In genomic region chr22:50627452-50627913, GRCh38 we compare ENCODE assay signal across 8 cellular contexts. TPM values are rescaled to one million over a fixed set of nuclear protein-coding genes. Genes with fewer than 3 reads are reported as not detected.
DNase-seq lines count a peak whose midpoint lies in the region; ATAC-seq, FAIRE-seq and TF ChIP-seq lines count a peak whose summit lies in the region.

No MANE protein-coding gene starts in this region.

- in situ Hi-C loops in Panc1 (cut with HindIII; ENCODE audit: low pct_unique_long_range_greater_than_20kb, low sequenced_read_pairs), result no loop called here

- peak overlapping the region; percentile 77 for H3K9ac ChIP-seq in mucosa of stomach (ENCODE audit: low read length)

- H3K27me3 ChIP-seq in BE2C (peaks cover 4% of the 10 kb centered on the region), Panc1 (ENCODE audit: control insufficient read depth, insufficient read depth, low read length) (no peaks in the 10 kb centered on the region), dorsolateral prefrontal cortex (no peaks in the 10 kb centered on the region), mucosa of stomach (ENCODE audit: control insufficient read depth, insufficient read depth, low read length) (no peaks in the 10 kb centered on the region)

- DNase-seq in BE2C (peak; percentile 33), Panc1 (ENCODE audit: low read depth, low spot score) (no peak), dorsolateral prefrontal cortex (no peak), NCI-H345 (lab: John Stamatoyannopoulos, UW) (no peak), GM12892 (ENCODE audit: insufficient read length) (no peak)

- peak; percentile 9 for ATAC-seq in GM21526 (IDR thresholded peaks at IDR 0.05; ENCODE audit: low FRiP score, unreplicated experiment)
- peak; percentile 68 for ATAC-seq in Panc1
- ATAC-seq in HG02623 (IDR thresholded peaks at IDR 0.05; ENCODE audit: unreplicated experiment), result no peak

- TF ChIP-seq CTCF in BE2C (IDR thresholded peaks at IDR 0.05; ENCODE audit: low read depth, low read length) (no peak), Panc1 (IDR thresholded peaks at IDR 0.05) (no peak), dorsolateral prefrontal cortex (IDR thresholded peaks at IDR 0.05 in 54 of 56, conservative IDR thresholded peaks at IDR 0.05 in 2 of 56; ENCODE audit: low read depth in 1 of 56, partially characterized antibody in 56 of 56) (no peak)

- TSS peak; percentile 90 for BruUV-seq in Panc1 (replicated peaks; lab: Mats Ljungman, UMichigan)

- H3K9me3 ChIP-seq in BE2C (no peaks in the 10 kb centered on the region), Panc1 (ENCODE audit: control insufficient read depth, insufficient read depth, low read depth, low read length) (no peaks in the 10 kb centered on the region), mucosa of stomach (ENCODE audit: control insufficient read depth, low read length) (no peaks in the 10 kb centered on the region)

- H3K4me3 ChIP-seq in BE2C (ENCODE audit: low read depth, low read length) (peak overlapping the region; percentile 78), Panc1 (ENCODE audit: low read depth in 2 of 2, low read length in 2 of 2) (peak overlapping the region; percentile 82 to 85), dorsolateral prefrontal cortex (peak overlapping the region; percentile 68 to 99 (median 89)), mucosa of stomach (ENCODE audit: low read length) (peak overlapping the region; percentile 72)

- no peaks in the 10 kb centered on the region for H3K4me1 ChIP-seq in BE2C
- peaks cover under 1% of the 10 kb centered on the region; the same call in 1 of the 2 replicates for H3K4me1 ChIP-seq in Panc1 (ENCODE audit: control insufficient read depth, insufficient read depth, low read length)
- peaks cover 20% of the 10 kb centered on the region for H3K4me1 ChIP-seq in mucosa of stomach (ENCODE audit: control insufficient read depth, insufficient read depth, low read length)

- POLR2A ChIA-PET in Panc1 (lab: Charles Lee), result no interaction called here

- intact Hi-C loops in Panc1 (cut with micrococcal nuclease; ENCODE audit: unreplicated experiment) (no loop called here), dorsolateral prefrontal cortex (cut with DNase I) (loop anchor here in 1 of 2 donors (5.0 kb wide), 1 partner anchor 70 kb away; no protein-coding TSS in a partner anchor)

- CTCF ChIA-PET in Panc1 (lab: Charles Lee), result interaction anchor here (0.7 to 0.8 kb wide), 2 partner anchors 64 kb away, joined by 3 to 4 read pairs; no protein-coding TSS in a partner anchor

- TF ChIP-seq POLR2A in GM12892 (IDR thresholded peaks at IDR 0.05; ENCODE audit: low read depth, low read length), result no peak

- H3K36me3 ChIP-seq in BE2C (no peaks in the 10 kb centered on the region), Panc1 (ENCODE audit: control insufficient read depth, insufficient read depth, low read length) (no peaks in the 10 kb centered on the region; the same call in 1 of the 2 replicates), mucosa of stomach (ENCODE audit: control insufficient read depth, insufficient read depth, low read length) (no peaks in the 10 kb centered on the region)

- FAIRE-seq in GM12892 (lab: Jason Lieb, UNC), result no peak

- peak overlapping the region; percentile 81 for H3K27ac ChIP-seq in Panc1 (ENCODE audit: low read length)
- peak overlapping the region in 56 of 59 donors; percentile 24 to 92 (median 78) for H3K27ac ChIP-seq in dorsolateral prefrontal cortex

RNA-seq across cellular contexts. Expression of gene ARSA, which starts 0.5 kb away (rescaled TPM):
- polyA plus RNA-seq in BE2C (2012; ENCODE audit: insufficient read depth, insufficient read length, low read depth), result 16.3 TPM
- total RNA-seq in Panc1 (2021; ENCODE audit: unreplicated experiment) (43.8 TPM), dorsolateral prefrontal cortex (10 to 100 TPM; 32.1 to 72.7 (median 48.0) TPM)
- 39.5 TPM for polyA plus RNA-seq in Panc1 (2012; ENCODE audit: insufficient read length)
- polyA plus RNA-seq in GM12892 (2012; ENCODE audit: missing spikeins), result 4.3 TPM

RNA-seq across cellular contexts. Expression of gene MAPK8IP2, which starts 26.9 kb away (rescaled TPM):
- 108 TPM for polyA plus RNA-seq in BE2C (2012; ENCODE audit: insufficient read depth, insufficient read length, low read depth)
- total RNA-seq in Panc1 (2021; ENCODE audit: unreplicated experiment), result 38.4 TPM
- polyA plus RNA-seq in Panc1 (2012; ENCODE audit: insufficient read length), result 40.2 TPM
- 100 to 1,000 TPM in 119 of 120 experiments, 10 to 100 TPM in 1; 82.8 to 271 (median 217) TPM for total RNA-seq in dorsolateral prefrontal cortex
- 0.23 TPM for polyA plus RNA-seq in GM12892 (2012; ENCODE audit: missing spikeins)

RNA-seq across cellular contexts. Expression of gene CHKB, which starts 44.8 kb away (rescaled TPM):
- 107 TPM for polyA plus RNA-seq in BE2C (2012; ENCODE audit: insufficient read depth, insufficient read length, low read depth)
- total RNA-seq in Panc1 (2021; ENCODE audit: unreplicated experiment) (43.5 TPM), dorsolateral prefrontal cortex (100 to 1,000 TPM in 1 of 120 experiments, 10 to 100 TPM in 119; 36.7 to 115 (median 63.9) TPM)
- 33.1 TPM for polyA plus RNA-seq in Panc1 (2012; ENCODE audit: insufficient read length)
- 65.1 TPM for polyA plus RNA-seq in GM12892 (2012; ENCODE audit: missing spikeins)

RNA-seq across cellular contexts. Expression of gene SHANK3, which starts 45.1 kb away (rescaled TPM):
- 3.3 TPM for polyA plus RNA-seq in BE2C (2012; ENCODE audit: insufficient read depth, insufficient read length, low read depth)
- 7.6 TPM for total RNA-seq in Panc1 (2021; ENCODE audit: unreplicated experiment)
- polyA plus RNA-seq in Panc1 (2012; ENCODE audit: insufficient read length), result 6.6 TPM
- total RNA-seq in dorsolateral prefrontal cortex, result 100 to 1,000 TPM in 90 of 120 experiments, 10 to 100 TPM in 30; 42.8 to 197 (median 115) TPM
- not detected for polyA plus RNA-seq in GM12892 (2012; ENCODE audit: missing spikeins)

RNA-seq across cellular contexts. Expression of gene CPT1B, which starts 49.3 kb away (rescaled TPM):
- polyA plus RNA-seq in BE2C (2012; ENCODE audit: insufficient read depth, insufficient read length, low read depth), result 37.0 TPM
- total RNA-seq in Panc1 (2021; ENCODE audit: unreplicated experiment) (18.4 TPM), dorsolateral prefrontal cortex (10 to 100 TPM; 16.1 to 79.3 (median 36.8) TPM)
- 19.9 TPM for polyA plus RNA-seq in Panc1 (2012; ENCODE audit: insufficient read length)
- polyA plus RNA-seq in GM12892 (2012; ENCODE audit: missing spikeins), result 56.2 TPM
